In the genomic region with DNA sequence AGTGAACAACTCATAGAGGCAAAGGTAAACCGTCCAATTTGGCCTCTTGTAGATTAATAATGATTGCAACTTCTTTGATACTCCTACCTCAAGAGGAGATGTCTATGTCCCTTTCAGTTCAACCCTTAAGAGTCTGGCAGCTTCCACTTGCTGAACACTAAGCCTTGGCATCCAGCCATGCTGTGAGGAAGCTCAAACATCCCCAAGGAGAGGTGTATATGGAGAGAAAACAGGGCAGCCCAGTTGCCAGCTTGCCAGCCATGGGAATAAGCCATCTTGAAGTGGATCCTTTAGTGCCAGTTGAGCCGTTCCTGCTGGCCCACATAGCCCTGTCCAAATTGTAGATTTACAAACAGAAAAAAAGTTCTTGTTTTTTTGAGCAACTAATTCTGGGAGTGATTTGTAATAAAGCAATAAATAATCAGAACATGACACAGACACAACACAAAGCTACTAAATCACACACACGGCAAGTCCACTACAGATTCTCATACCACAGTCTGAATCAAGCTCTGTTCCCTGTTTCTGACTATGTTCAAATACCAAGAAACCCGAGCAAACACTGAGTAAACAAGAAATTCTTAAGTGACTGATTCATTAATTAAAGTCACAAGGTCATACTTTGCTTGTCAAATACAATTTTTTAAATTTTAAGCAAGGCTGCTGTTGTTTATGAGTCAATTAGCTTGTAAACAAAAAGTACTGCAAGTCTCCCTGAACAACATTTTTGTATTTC, we compare ENCODE assay signal across 14 cellular contexts.
DNase-seq lines count a peak whose midpoint lies in the region; ATAC-seq, FAIRE-seq and TF ChIP-seq lines count a peak whose summit lies in the region.
"Had no signal": no experiment of that assay in that cellular context is flagged by ENCODE, and none has a peak within 500 bp of the region (broad histone marks: within the 10 kb centered on the region; RNA-seq: fewer than 3 reads in every experiment).

No MANE protein-coding gene starts in this region.

- TF ChIP-seq CTCF in BJ (IDR thresholded peaks at IDR 0.05; ENCODE audit: insufficient read depth, low read depth, low read length): no peak
- no peak for TF ChIP-seq CTCF in IMR-90 (conservative IDR thresholded peaks at IDR 0.05; ENCODE audit: low read depth, low read length)
- no peak for TF ChIP-seq CTCF in astrocyte of the spinal cord (IDR thresholded peaks at IDR 0.05; ENCODE audit: low read depth, low read length)
- no peak for TF ChIP-seq CTCF in left lung (IDR thresholded peaks at IDR 0.05)
- TF ChIP-seq CTCF in kidney (IDR thresholded peaks at IDR 0.05; ENCODE audit: borderline replicate concordance, extremely low read depth, insufficient read depth): no peak

- DNase-seq in BJ (ENCODE audit: low read depth) (peak; percentile 55), IMR-90 (peak; percentile 3), astrocyte of the spinal cord (ENCODE audit: low read depth, low spot score) (peak; percentile 29), left lung (peak in 1 of 2 donors; percentile 65), kidney (no peak), NCI-H1436 treated with DMSO at 0.1 percent for 48 hours (lab: John Stamatoyannopoulos, UW) (no peak), SIG-M5 treated with dmso at 0.1 percent for 504 hours (lab: John Stamatoyannopoulos, UW; ENCODE audit: unreplicated experiment) (no peak)
- no peak for DNase-seq in activated CD4-positive, CD25-positive, alpha-beta regulatory T cell (lab: John Stamatoyannopoulos, UW)
- DNase-seq: CD4-positive, CD25-positive, alpha-beta regulatory T cell; natural killer cell; stimulated activated CD4-positive, alpha-beta T cell treated with anti-CD3 and anti-CD28 coated beads, Interleukin-4, amount 100 ng/mL, for 4 hours had no signal

- no peak for TF ChIP-seq RAD21 in IMR-90 (IDR thresholded peaks at IDR 0.05; ENCODE audit: low read length)

- no peak overlapping the region for H2AFZ ChIP-seq in IMR-90 (replicated peaks; ENCODE audit: low read length, poor library complexity)

- in situ Hi-C loops in IMR-90 (cut with MboI; ENCODE audit: low sequenced_read_pairs) (no loop called here), astrocyte of the spinal cord (cut with HindIII; ENCODE audit: low sequenced_read_pairs) (no loop called here)

- no peak overlapping the region for H3K9ac ChIP-seq in IMR-90 (ENCODE audit: low read depth, low read length)
- no peak overlapping the region for H3K9ac ChIP-seq in kidney (ENCODE audit: low read length in 2 of 2)

- POLR2A ChIA-PET in BJ (lab: Charles Lee) (no interaction called here), IMR-90 (lab: Charles Lee; ENCODE audit: unreplicated experiment) (no interaction called here)

- H4K5ac ChIP-seq in IMR-90 (ENCODE audit: low read depth, low read length): no peak overlapping the region

- CTCF ChIA-PET in BJ (lab: Yijun Ruan, JAX): interaction anchor here (0.6 to 1.4 kb wide), 2 partner anchors 18 to 412 kb away, joined by 3 to 5 read pairs; no protein-coding TSS in a partner anchor
- CTCF ChIA-PET in IMR-90 (lab: Yijun Ruan, JAX): no interaction called here

- H4K20me1 ChIP-seq in IMR-90 (ENCODE audit: insufficient read depth, low read length): no peaks in the 10 kb centered on the region

- no peak overlapping the region for H4K91ac ChIP-seq in IMR-90 (ENCODE audit: insufficient read depth, low read depth, low read length)

- no peak overlapping the region; the same call in 1 of the 2 replicates for H3K4ac ChIP-seq in IMR-90 (ENCODE audit: low read depth, low read length)

- no CpG with 5 or more reads among the region's 4 CpGs for WGBS in IMR-90 (ENCODE audit: extremely low coverage in 2 of 2, insufficient read length in 1 of 2), 2 experiments

- H4K8ac ChIP-seq in IMR-90 (ENCODE audit: low read depth in 2 of 2, low read length in 2 of 2): no peak overlapping the region

- H3K9me3 ChIP-seq in IMR-90 (ENCODE audit: control insufficient read depth, insufficient read depth, low read length) (peaks cover 6% of the 10 kb centered on the region), left lung (peaks cover 0 to 8% of the 10 kb centered on the region in 2 donors), kidney (ENCODE audit: control insufficient read depth in 1 of 2, low read length in 2 of 2) (no peaks in the 10 kb centered on the region)

- H3K4me2 ChIP-seq in IMR-90 (ENCODE audit: low read depth, low read length): no peak overlapping the region

- H3K27me3 ChIP-seq in BJ (ENCODE audit: control insufficient read depth, insufficient read depth, low read length) (no peaks in the 10 kb centered on the region), IMR-90 (ENCODE audit: control insufficient read depth, insufficient read depth, low read length) (no peaks in the 10 kb centered on the region), left lung (no peaks in the 10 kb centered on the region)

- H3K23ac ChIP-seq in IMR-90 (ENCODE audit: low read depth, low read length): no peak overlapping the region

- H2BK5ac ChIP-seq in IMR-90 (ENCODE audit: low read depth, low read length, poor library complexity, severe bottlenecking): no peak overlapping the region

- H2AK9ac ChIP-seq in IMR-90 (replicated peaks; ENCODE audit: low read depth, low read length, poor library complexity): no peak overlapping the region

- BruUV-seq in IMR-90 (replicated peaks; lab: Mats Ljungman, UMichigan): no TSS peak

- no peak overlapping the region for H3K18ac ChIP-seq in IMR-90 (ENCODE audit: low read depth, low read length)

- H3K36me3 ChIP-seq in BJ (ENCODE audit: control insufficient read depth, insufficient read depth, low read length) (no peaks in the 10 kb centered on the region), IMR-90 (ENCODE audit: control insufficient read depth, insufficient read depth, low read length) (no peaks in the 10 kb centered on the region), left lung (no peaks in the 10 kb centered on the region), kidney (ENCODE audit: control insufficient read depth in 1 of 2, insufficient read depth in 2 of 2, low read length in 2 of 2) (no peaks in the 10 kb centered on the region)

- no peak for FAIRE-seq in kidney (lab: Jason Lieb, UNC)
- FAIRE-seq: GM18507 had no signal

- no peak overlapping the region for H2AK5ac ChIP-seq in IMR-90 (ENCODE audit: low read depth, low read length)

- intact Hi-C loops in IMR-90 (cut with micrococcal nuclease) (no loop called here), left lung (cut with DNase I) (no loop called here), kidney (cut with DNase I) (no loop called here)

- H3K56ac ChIP-seq in IMR-90 (ENCODE audit: extremely low read depth, insufficient read depth, low read length): no peak overlapping the region

- peak overlapping the region; percentile 1; the same call in 1 of the 2 replicates for H3K27ac ChIP-seq in IMR-90 (ENCODE audit: insufficient read depth, low read length)
- no peak overlapping the region for H3K27ac ChIP-seq in left lung
- no peak overlapping the region for H3K27ac ChIP-seq in kidney (ENCODE audit: low read depth in 2 of 2, low read length in 2 of 2)
- H3K27ac ChIP-seq: VCaP had no signal

- dilution Hi-C loops in IMR-90 (cut with HindIII; ENCODE audit: low sequenced_read_pairs, unreplicated experiment): no loop called here

- H3K14ac ChIP-seq in IMR-90 (replicated peaks; ENCODE audit: low read depth, low read length): no peak overlapping the region

- H3K79me1 ChIP-seq in IMR-90 (ENCODE audit: low read depth in 1 of 2, low read length in 2 of 2): no peaks in the 10 kb centered on the region

- TF ChIP-seq POLR2A in IMR-90 (IDR thresholded peaks at IDR 0.05; ENCODE audit: low read depth, low read length): no peak

- no peaks in the 10 kb centered on the region for H3K4me1 ChIP-seq in IMR-90 (ENCODE audit: control insufficient read depth, insufficient read depth, low read length)
- peaks cover 0 to 3% of the 10 kb centered on the region in 2 donors for H3K4me1 ChIP-seq in left lung
- peaks cover 0 to 2% of the 10 kb centered on the region in 2 donors for H3K4me1 ChIP-seq in kidney (ENCODE audit: control insufficient read depth in 1 of 2, insufficient read depth in 1 of 2, low read depth in 1 of 2, low read length in 2 of 2)

- H2BK20ac ChIP-seq in IMR-90 (ENCODE audit: low read depth, low read length): no peak overlapping the region

- no peak overlapping the region; the same call in 1 of the 2 replicates for H2BK120ac ChIP-seq in IMR-90 (ENCODE audit: low read depth, low read length)

- no peaks in the 10 kb centered on the region for H3K9me1 ChIP-seq in IMR-90 (ENCODE audit: insufficient read depth, low read length)

- no peak overlapping the region for H2BK15ac ChIP-seq in IMR-90 (ENCODE audit: low read depth, low read length)

- ATAC-seq in IMR-90 (ENCODE audit: low read depth) (peak; percentile 51; the same call in 1 of the 2 replicates), left lung (peak; percentile 70)
- ATAC-seq: natural killer cell; stimulated activated effector memory CD8-positive, alpha-beta T cell treated with anti-CD3 and anti-CD28 coated beads, Interleukin-12 subunit alpha, Interleukin-12 subunit beta, amount 100 ng/mL, for 72 hours had no signal

- no peak overlapping the region for H3K4me3 ChIP-seq in BJ (ENCODE audit: low read depth, low read length)
- no peak overlapping the region for H3K4me3 ChIP-seq in IMR-90 (ENCODE audit: insufficient read depth, low read depth, low read length)
- no peak overlapping the region for H3K4me3 ChIP-seq in astrocyte of the spinal cord (ENCODE audit: low read depth, low read length)
- no peak overlapping the region for H3K4me3 ChIP-seq in left lung
- H3K4me3 ChIP-seq in kidney (ENCODE audit: low read length in 2 of 2): no peak overlapping the region

TF ChIP-seq in IMR-90, 13 proteins besides CTCF, POLR2A, EP300 and RAD21 (continues in another document):
- no peak for TF ChIP-seq CEBPB (IDR thresholded peaks at IDR 0.05; ENCODE audit: low read depth, low read length)
- no peak for TF ChIP-seq MXI1 (IDR thresholded peaks at IDR 0.05; ENCODE audit: borderline replicate concordance, low read depth, low read length)
- TF ChIP-seq RFX5 (IDR thresholded peaks at IDR 0.05; ENCODE audit: low read depth, low read length): no peak
- TF ChIP-seq, protein P1, sequence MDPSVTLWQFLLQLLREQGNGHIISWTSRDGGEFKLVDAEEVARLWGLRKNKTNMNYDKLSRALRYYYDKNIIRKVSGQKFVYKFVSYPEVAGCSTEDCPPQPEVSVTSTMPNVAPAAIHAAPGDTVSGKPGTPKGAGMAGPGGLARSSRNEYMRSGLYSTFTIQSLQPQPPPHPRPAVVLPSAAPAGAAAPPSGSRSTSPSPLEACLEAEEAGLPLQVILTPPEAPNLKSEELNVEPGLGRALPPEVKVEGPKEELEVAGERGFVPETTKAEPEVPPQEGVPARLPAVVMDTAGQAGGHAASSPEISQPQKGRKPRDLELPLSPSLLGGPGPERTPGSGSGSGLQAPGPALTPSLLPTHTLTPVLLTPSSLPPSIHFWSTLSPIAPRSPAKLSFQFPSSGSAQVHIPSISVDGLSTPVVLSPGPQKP (IDR thresholded peaks at IDR 0.05; ENCODE audit: borderline replicate concordance, low read depth, low read length): no peak
- no peak for TF ChIP-seq NFE2L2 (IDR thresholded peaks at IDR 0.05; ENCODE audit: low read depth, low read length)
- TF ChIP-seq MAZ (IDR thresholded peaks at IDR 0.05; ENCODE audit: borderline replicate concordance, low read depth, low read length): no peak
- TF ChIP-seq SMC3 (IDR thresholded peaks at IDR 0.05; ENCODE audit: low read depth, low read length): no peak
- TF ChIP-seq MAFK (IDR thresholded peaks at IDR 0.05; ENCODE audit: low read depth, low read length): no peak
- TF ChIP-seq RCOR1 (IDR thresholded peaks at IDR 0.05; ENCODE audit: insufficient replicate concordance, low read length): no peak

Comparison
In these comparisons a context has a peak if more than half of its experiments do, and no peak if none do; other contexts are left out.
1. DNase-seq: peak in BJ (single experiment), IMR-90 (single experiment) and astrocyte of the spinal cord (single experiment); none in kidney (single experiment), activated CD4-positive, CD25-positive, alpha-beta regulatory T cell (0 of 4), NCI-H1436 treated with DMSO at 0.1 percent for 48 hours (single experiment) and SIG-M5 treated with dmso at 0.1 percent for 504 hours (single experiment).